17 cellular contexts compared by ENCODE assay signal in genomic region chr9:93025736-93026135, GRCh38. TPM values are rescaled to one million over a fixed set of nuclear protein-coding genes. Genes with fewer than 3 reads are reported as not detected.
DNase-seq lines count a peak whose midpoint lies in the region; ATAC-seq and TF ChIP-seq lines count a peak whose summit lies in the region.
"Had no signal": no experiment of that assay in that cellular context is flagged by ENCODE, and none has a peak within 500 bp of the region (broad histone marks: within the 10 kb centered on the region; RNA-seq: fewer than 3 reads in every experiment).

No MANE protein-coding gene starts in this region.

- no peak for ATAC-seq in CD8-positive, alpha-beta T cell
- ATAC-seq in activated B cell treated with CpG ODN at 0.5 μM for 24 hours (ENCODE audit: low read depth), result no peak
- ATAC-seq in naive B cell (ENCODE audit: low read depth in 2 of 2), result no peak
- no peak for ATAC-seq in GM18498 (IDR thresholded peaks at IDR 0.05; ENCODE audit: unreplicated experiment)

- CTCF ChIA-PET in CD8-positive, alpha-beta T cell (lab: Charles Lee), result interaction anchor here (0.9 to 5.5 kb wide), 11 partner anchors 8 to 85 kb away, joined by 3 to 52 read pairs (median 5); no protein-coding TSS in a partner anchor
- CTCF ChIA-PET in activated B cell treated with CpG ODN at 0.5 μM for 24 hours (lab: Charles Lee), result interaction anchor here (0.9 to 1.6 kb wide), 2 partner anchors 60 to 83 kb away, joined by 3 to 4 read pairs; no protein-coding TSS in a partner anchor

- no peaks in the 10 kb centered on the region for H3K9me3 ChIP-seq in CD8-positive, alpha-beta T cell (ENCODE audit: low read length)
- H3K9me3 ChIP-seq: lower lobe of right lung, Peyer's patch, SK-N-SH, thoracic aorta had no signal

- peaks cover 69% of the 10 kb centered on the region for H3K36me3 ChIP-seq in CD8-positive, alpha-beta T cell (ENCODE audit: insufficient read depth, low read length)
- H3K36me3 ChIP-seq: brain microvascular endothelial cell, Peyer's patch had no signal

- H3K27me3 Mint-ChIP-seq in CD14-positive monocyte (ENCODE audit: low read depth in 3 of 3) (no peaks in the 10 kb centered on the region), activated B cell treated with CpG ODN at 0.5 μM for 24 hours (no peaks in the 10 kb centered on the region), naive B cell (no peaks in the 10 kb centered on the region)
- no peaks in the 10 kb centered on the region for H3K27me3 Mint-ChIP-seq in CD8-positive, alpha-beta T cell (ENCODE audit: low read depth)

- DNase-seq in CD14-positive monocyte (ENCODE audit: low spot score) (no peak), activated B cell treated with CpG ODN at 0.5 μM for 24 hours (no peak), naive B cell (no peak), NCI-H345 treated with DMSO at 0.1 percent for 48 hours (lab: John Stamatoyannopoulos, UW; ENCODE audit: unreplicated experiment) (no peak), MV-4-11 (lab: John Stamatoyannopoulos, UW) (no peak)
- DNase-seq in CD8-positive, alpha-beta T cell, result no peak
- DNase-seq: brain microvascular endothelial cell; H7; lower lobe of right lung; NCI-H2171 treated with DMSO at 0.1 percent for 48 hours; Peyer's patch; SK-N-SH; stimulated activated CD4-positive, alpha-beta T cell treated with anti-CD3 and anti-CD28 coated beads, Interleukin-4, amount 100 ng/mL, for 24 hours had no signal

- H3K9me3 Mint-ChIP-seq in CD14-positive monocyte (peaks cover 0 to 2% (median 0%) of the 10 kb centered on the region in 7 donors), activated B cell treated with CpG ODN at 0.5 μM for 24 hours (no peaks in the 10 kb centered on the region), naive B cell (no peaks in the 10 kb centered on the region)
- no peaks in the 10 kb centered on the region for H3K9me3 Mint-ChIP-seq in CD8-positive, alpha-beta T cell

- no peaks in the 10 kb centered on the region for H3K27me3 ChIP-seq in CD8-positive, alpha-beta T cell (ENCODE audit: insufficient read depth, low read length)
- H3K27me3 ChIP-seq: brain microvascular endothelial cell, Peyer's patch had no signal

- H3K36me3 Mint-ChIP-seq in CD14-positive monocyte (peaks cover 65 to 86% of the 10 kb centered on the region in 2 donors), activated B cell treated with CpG ODN at 0.5 μM for 24 hours (ENCODE audit: low read depth) (peaks cover 69% of the 10 kb centered on the region), naive B cell (peaks cover 2 to 12% of the 10 kb centered on the region in 2 donors)
- peaks cover 80% of the 10 kb centered on the region for H3K36me3 Mint-ChIP-seq in CD8-positive, alpha-beta T cell

- POLR2A ChIA-PET in CD8-positive, alpha-beta T cell (lab: Charles Lee), result interaction anchor here (0.9 to 4.4 kb wide), 13 partner anchors 8 to 119 kb away, joined by 3 to 31 read pairs (median 4); no protein-coding TSS in a partner anchor
- POLR2A ChIA-PET in activated B cell treated with CpG ODN at 0.5 μM for 24 hours (lab: Charles Lee), result interaction anchor here (1.0 to 2.0 kb wide), 2 partner anchors 39 to 69 kb away, joined by 3 to 5 read pairs; no protein-coding TSS in a partner anchor

- TF ChIP-seq CTCF in CD14-positive monocyte (IDR thresholded peaks at IDR 0.05) (no peak), activated B cell treated with CpG ODN at 0.5 μM for 24 hours (IDR thresholded peaks at IDR 0.05) (no peak)
- no peak for TF ChIP-seq CTCF in CD8-positive, alpha-beta T cell (IDR thresholded peaks at IDR 0.05)

- H3K27ac Mint-ChIP-seq in CD14-positive monocyte (peak overlapping the region; percentile 83 to 97 (median 91)), activated B cell treated with CpG ODN at 0.5 μM for 24 hours (peak overlapping the region; percentile 46), naive B cell (peak overlapping the region in 4 of 6 donors; percentile 47 to 94 (median 56))
- peak overlapping the region; percentile 97 for H3K27ac Mint-ChIP-seq in CD8-positive, alpha-beta T cell

- intact Hi-C loops in CD14-positive monocyte (cut with micrococcal nuclease), result loop anchor here in 1 of 2 donors (5.0 kb wide), 1 partner anchor 62 kb away; no protein-coding TSS in a partner anchor
- intact Hi-C loops in CD8-positive, alpha-beta T cell (cut with DNase I, micrococcal nuclease), result loop anchor here in 1 of 2 experiments (5.0 kb wide), 1 partner anchor 38 kb away; no protein-coding TSS in a partner anchor
- intact Hi-C loops in activated B cell treated with CpG ODN at 0.5 μM for 24 hours (cut with micrococcal nuclease), result no loop called here

- H3K4me1 Mint-ChIP-seq in CD14-positive monocyte, result peaks cover 75% of the 10 kb centered on the region
- H3K4me1 Mint-ChIP-seq in CD8-positive, alpha-beta T cell (ENCODE audit: low read depth), result peaks cover 87% of the 10 kb centered on the region
- H3K4me1 Mint-ChIP-seq in activated B cell treated with CpG ODN at 0.5 μM for 24 hours, result peaks cover 47% of the 10 kb centered on the region
- peaks cover 32 to 36% (median 35%) of the 10 kb centered on the region in 3 donors for H3K4me1 Mint-ChIP-seq in naive B cell

- H3K27ac ChIP-seq in CD8-positive, alpha-beta T cell (ENCODE audit: low read depth, low read length), result peak overlapping the region; percentile 60
- H3K27ac ChIP-seq: brain microvascular endothelial cell, KMS-11, lower lobe of right lung, thoracic aorta had no signal

- H3K4me3 Mint-ChIP-seq in CD14-positive monocyte (no peak overlapping the region), activated B cell treated with CpG ODN at 0.5 μM for 24 hours (no peak overlapping the region), naive B cell (no peak overlapping the region)
- H3K4me3 Mint-ChIP-seq in CD8-positive, alpha-beta T cell, result peak overlapping the region; percentile 52

- H3K4me1 ChIP-seq in CD8-positive, alpha-beta T cell (ENCODE audit: insufficient read depth, low read length), result peaks cover 86% of the 10 kb centered on the region
- H3K4me1 ChIP-seq: Peyer's patch had no signal

- H3K4me3 ChIP-seq in CD8-positive, alpha-beta T cell (ENCODE audit: low read depth, low read length), result no peak overlapping the region
- H3K4me3 ChIP-seq: lower lobe of right lung, Peyer's patch, thoracic aorta had no signal

RNA-seq across cellular contexts. Expression of gene SUSD3, which starts 32.8 kb away (rescaled TPM):
- polyA plus RNA-seq in CD14-positive monocyte (10 to 100 TPM; 10.5 to 15.7 TPM), naive B cell (ENCODE audit: low read depth in 6 of 6) (10 to 100 TPM; 35.3 to 70.1 (median 52.5) TPM)
- total RNA-seq in CD8-positive, alpha-beta T cell, result 10 to 100 TPM; 20.6 to 22.7 TPM
- total RNA-seq in activated B cell treated with CpG ODN at 0.5 μM for 24 hours, result 9.1 and 12.9 TPM in 2 replicates
- total RNA-seq: dermis microvascular lymphatic vessel endothelial cell had no signal

Comparison
In these comparisons a context has a peak if more than half of its experiments do, and no peak if none do; other contexts are left out.
1. H3K27ac Mint-ChIP-seq: peak in every context shown above with its lines; median percentile 97 in CD8-positive, alpha-beta T cell; 91 in CD14-positive monocyte; 56 in naive B cell; 46 in activated B cell treated with CpG ODN at 0.5 μM for 24 hours.